In genomic region chr5:139650031-139650688, GRCh38 we compare ENCODE assay signal across 8 cellular contexts. TPM values are rescaled to one million over a fixed set of nuclear protein-coding genes. Genes with fewer than 3 reads are reported as not detected.
A peak's percentile ranks its signal among the peaks of the same experiment; 100 is the strongest.
DNase-seq lines count a peak whose midpoint lies in the region; ATAC-seq, FAIRE-seq and TF ChIP-seq lines count a peak whose summit lies in the region.

No MANE protein-coding gene starts in this region.

- H3K9me3 ChIP-seq in SJCRH30 (replicated peaks): no peaks in the 10 kb centered on the region
- no peaks in the 10 kb centered on the region for H3K9me3 ChIP-seq in endodermal cell (ENCODE audit: control insufficient read depth, low read length)

- DNase-seq in GM12891 (ENCODE audit: insufficient read length, low spot score) (no peak), SJCRH30 (peak in 1 of 2 experiments; percentile 51), endodermal cell (peak; percentile 87), naive B cell (no peak), HCEC 1CT (no peak), NCI-H2029 treated with DMSO at 0.1 percent for 48 hours (lab: John Stamatoyannopoulos, UW) (no peak), RKO (ENCODE audit: low spot score) (no peak)

- peak overlapping the region; percentile 62 for H3K9ac ChIP-seq in endodermal cell (ENCODE audit: extremely low read depth, low read length, poor library complexity, severe bottlenecking)

- FAIRE-seq in GM12891 (lab: Jason Lieb, UNC): peak; percentile 9

- H3K4me3 Mint-ChIP-seq in endodermal cell: peak overlapping the region; percentile 98
- peak overlapping the region; percentile 83 to 99 (median 98) for H3K4me3 Mint-ChIP-seq in naive B cell

- TF ChIP-seq POLR2A in GM12891 (IDR thresholded peaks at IDR 0.05; ENCODE audit: low read depth, low read length): no peak

- no peaks in the 10 kb centered on the region for H3K36me3 Mint-ChIP-seq in endodermal cell (ENCODE audit: low read depth)
- peaks cover 0 to 6% of the 10 kb centered on the region in 2 donors for H3K36me3 Mint-ChIP-seq in naive B cell

- H3K27ac Mint-ChIP-seq in endodermal cell: peak overlapping the region; percentile 96
- H3K27ac Mint-ChIP-seq in naive B cell: peak overlapping the region; percentile 88 to 99 (median 96)

- no peaks in the 10 kb centered on the region for H3K9me3 Mint-ChIP-seq in endodermal cell
- no peaks in the 10 kb centered on the region for H3K9me3 Mint-ChIP-seq in naive B cell

- 0% methylated on average over 5 to 46 of the region's 48 CpGs for WGBS in endodermal cell (ENCODE audit: insufficient coverage in 1 of 2, insufficient read length in 1 of 2), 2 experiments

- H3K27me3 Mint-ChIP-seq in endodermal cell (ENCODE audit: insufficient read depth) (peaks cover 18% of the 10 kb centered on the region), naive B cell (no peaks in the 10 kb centered on the region)

- H3K4me1 ChIP-seq in SJCRH30: peaks cover 37% of the 10 kb centered on the region
- H3K4me1 ChIP-seq in endodermal cell (ENCODE audit: control insufficient read depth, insufficient read depth, low read length): peaks cover 28% of the 10 kb centered on the region

- 0 out of 2 replicates have a peak, but pooled peaks cover 2% of the 10 kb centered on the region for H3K36me3 ChIP-seq in SJCRH30
- H3K36me3 ChIP-seq in endodermal cell (ENCODE audit: control insufficient read depth, insufficient read depth, low read length): no peaks in the 10 kb centered on the region

- peak overlapping the region; percentile 92 for H3K4me3 ChIP-seq in SJCRH30
- peak overlapping the region; percentile 90 for H3K4me3 ChIP-seq in endodermal cell (ENCODE audit: low read length)

- H3K4me1 Mint-ChIP-seq in endodermal cell (peaks cover 48% of the 10 kb centered on the region), naive B cell (peaks cover 55 to 71% (median 69%) of the 10 kb centered on the region in 3 donors)

- no peak for ATAC-seq in naive B cell (ENCODE audit: low read depth in 2 of 2)
- ATAC-seq in HG03354 (IDR thresholded peaks at IDR 0.05; ENCODE audit: poor library complexity, severe bottlenecking, unreplicated experiment): no peak

- peak; percentile 69 for TF ChIP-seq CTCF in endodermal cell (conservative IDR thresholded peaks at IDR 0.05)

- H3K27me3 ChIP-seq in SJCRH30 (no peaks in the 10 kb centered on the region), endodermal cell (ENCODE audit: control insufficient read depth, insufficient read depth, low read length, poor library complexity, severe bottlenecking) (peaks cover 15% of the 10 kb centered on the region)

- H3K27ac ChIP-seq in SJCRH30: peak overlapping the region; percentile 79
- peak overlapping the region; percentile 84 for H3K27ac ChIP-seq in endodermal cell (ENCODE audit: low read depth, low read length)

TF ChIP-seq in GM12891, 5 proteins besides CTCF, POLR2A, EP300 and RAD21:
- TF ChIP-seq TAF1 (IDR thresholded peaks at IDR 0.05; ENCODE audit: low read depth, low read length): no peak
- no peak for TF ChIP-seq SPI1 (IDR thresholded peaks at IDR 0.05; ENCODE audit: low read depth, low read length)
- no peak for TF ChIP-seq PAX5 (IDR thresholded peaks at IDR 0.05; ENCODE audit: insufficient read depth, low read length, severe bottlenecking)
- TF ChIP-seq POLR2AphosphoS5 (IDR thresholded peaks at IDR 0.05; ENCODE audit: low read depth, low read length): no peak
- no peak for TF ChIP-seq POU2F2 (IDR thresholded peaks at IDR 0.05; ENCODE audit: low read depth, low read length)
TF ChIP-seq in GM12891: peak in this region for 0.

RNA-seq across cellular contexts. Expression of gene CXXC5, which starts 2.0 kb away (rescaled TPM):
- polyA plus RNA-seq in GM12891 (2012; ENCODE audit: low read depth, missing spikeins): 29.4 TPM
- total RNA-seq in SJCRH30 (2014; rRNA removed; shearing (Covaris generic)): 76.8 and 81.4 TPM in 2 replicates
- 10 to 100 TPM; 50.5 to 67.9 TPM for total RNA-seq in endodermal cell
- 107 TPM for polyA plus RNA-seq in endodermal cell (2013, experiment 1 of 2)
- 113 TPM for polyA plus RNA-seq in endodermal cell (2013, experiment 2 of 2)
- polyA plus RNA-seq in naive B cell (ENCODE audit: low read depth in 6 of 6): 100 to 1,000 TPM; 351 to 547 (median 399) TPM
